In the genomic region with DNA sequence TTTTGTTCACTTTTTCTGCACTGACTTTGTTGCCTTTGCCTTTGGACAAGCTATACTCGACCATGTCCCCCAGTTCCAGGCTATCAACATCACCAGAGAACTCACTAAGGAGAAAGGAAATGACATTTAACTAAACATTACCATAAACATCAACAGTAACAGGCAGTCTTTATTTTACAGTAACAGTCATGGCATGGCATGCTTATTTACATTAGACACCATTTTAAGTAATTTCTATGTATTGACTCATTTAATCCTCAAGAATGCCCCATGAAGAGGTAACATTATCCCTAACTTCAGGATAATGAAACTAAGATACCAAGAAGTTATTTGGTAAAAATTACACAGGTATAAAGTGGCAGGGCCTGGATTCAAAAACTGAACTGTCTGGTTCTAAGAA, we compare ENCODE assay signal across 19 cellular contexts. TPM values are rescaled to one million over a fixed set of nuclear protein-coding genes. Genes with fewer than 3 reads are reported as not detected.
"Had no signal": no experiment of that assay in that cellular context is flagged by ENCODE, and none has a peak within 500 bp of the region (broad histone marks: within the 10 kb centered on the region; RNA-seq: fewer than 3 reads in every experiment).

No MANE protein-coding gene starts in this region.

- H2AFZ ChIP-seq: hepatocyte had no signal

- H3K27me3 ChIP-seq: cardiac muscle cell, dorsolateral prefrontal cortex, hepatocyte, left lung, neutrophil, SJSA1, testis, upper lobe of left lung had no signal

- H3K9me3 Mint-ChIP-seq: activated T-helper 1 cell treated with anti-CD3 and anti-CD28 coated beads, Interleukin-12 subunit alpha, Interleukin-12 subunit beta, Interleukin-2, Interleukin-4 antibody, amounts not matched to agents 30 ng/mL and 10 ng/mL and 1 ng/mL, durations not matched to agents 14 hours and 24 hours and 36 hours; natural killer cell; stimulated activated naive CD8-positive, alpha-beta T cell treated with anti-CD3 and anti-CD28 coated beads, Interleukin-15, amount 100 ng/mL, for 72 hours had no signal

- DNase-seq: activated CD4-positive, alpha-beta T cell treated with anti-CD3 and anti-CD28 coated beads, Interleukin-2, amount 50 U/mL, for 4 hours; activated naive CD4-positive, alpha-beta T cell; dorsolateral prefrontal cortex; left lung; natural killer cell; stimulated activated CD4-positive, alpha-beta T cell treated with anti-CD3 and anti-CD28 coated beads, Interleukin-4, amount 100 ng/mL, for 4 hours; stimulated activated CD8-positive, alpha-beta memory T cell treated with anti-CD3 and anti-CD28 coated beads, Interleukin-4, amount 100 ng/mL, for 48 hours; stimulated activated naive CD8-positive, alpha-beta T cell treated with anti-CD3 and anti-CD28 coated beads, Interleukin-15, amount 100 ng/mL, for 72 hours; T-helper 9 cell; testis; upper lobe of left lung had no signal

- H3K4me1 ChIP-seq: left lung, SJSA1, testis, upper lobe of left lung had no signal

- H3K4me2 ChIP-seq: hepatocyte had no signal

- H3K4me3 Mint-ChIP-seq: activated T-helper 1 cell treated with anti-CD3 and anti-CD28 coated beads, Interleukin-12 subunit alpha, Interleukin-12 subunit beta, Interleukin-2, Interleukin-4 antibody, amounts not matched to agents 30 ng/mL and 10 ng/mL and 1 ng/mL, durations not matched to agents 14 hours and 24 hours and 36 hours; natural killer cell; stimulated activated naive CD8-positive, alpha-beta T cell treated with anti-CD3 and anti-CD28 coated beads, Interleukin-15, amount 100 ng/mL, for 72 hours had no signal

- H3K9me3 ChIP-seq: left lung, neutrophil, SJSA1, testis, upper lobe of left lung had no signal

- H3K27ac ChIP-seq: dorsolateral prefrontal cortex, hepatocyte, left lung, neutrophil, SJSA1, skin epidermis, testis, upper lobe of left lung had no signal

- H3K4me3 ChIP-seq: cardiac muscle cell, dorsolateral prefrontal cortex, hepatocyte, left lung, SJSA1, skin epidermis, testis, upper lobe of left lung had no signal

- H3K27me3 Mint-ChIP-seq: stimulated activated naive CD8-positive, alpha-beta T cell treated with anti-CD3 and anti-CD28 coated beads, Interleukin-15, amount 100 ng/mL, for 72 hours had no signal

- ATAC-seq: activated CD4-positive, CD25-positive, alpha-beta regulatory T cell treated with anti-CD3 and anti-CD28 coated beads, Interleukin-2, amount 50 U/mL, for 24 hours; left lung; natural killer cell; stimulated activated naive CD8-positive, alpha-beta T cell treated with anti-CD3 and anti-CD28 coated beads, Interleukin-15, amount 100 ng/mL, for 72 hours had no signal

RNA-seq across cellular contexts. Expression of gene AMPD1, which starts 29.9 kb away (rescaled TPM):
- total RNA-seq: activated T-helper 1 cell treated with anti-CD3 and anti-CD28 coated beads, Interleukin-12 subunit alpha, Interleukin-12 subunit beta, Interleukin-2, Interleukin-4 antibody, amounts not matched to agents 30 ng/mL and 10 ng/mL and 1 ng/mL, durations not matched to agents 14 hours and 24 hours and 36 hours; cardiac muscle cell; dorsolateral prefrontal cortex; hepatocyte; mucosa of gallbladder; natural killer cell; SJSA1 had no signal
- polyA plus RNA-seq: cardiac muscle cell, hepatocyte had no signal
